Comparison of ENCODE assay signal across 26 cellular contexts in genomic region chr10:34088208-34088794, GRCh38.
"Had no signal": no experiment of that assay in that cellular context is flagged by ENCODE, and none has a peak within 500 bp of the region (broad histone marks: within the 10 kb centered on the region; RNA-seq: fewer than 3 reads in every experiment).

No MANE protein-coding gene starts in this region.

- DNase-seq: glutamatergic neuron; heart right ventricle; islet precursor cell; left ventricle myocardium inferior; lower lobe of right lung; mesendoderm; naive B cell; natural killer cell; nephron progenitor cell; pancreas; posterior cingulate gyrus; psoas muscle; right lobe of liver; stimulated activated CD4-positive, alpha-beta T cell treated with anti-CD3 and anti-CD28 coated beads, Interleukin-1b, Interleukin-23, amount 100 ng/mL, for 48 hours; stimulated activated CD4-positive, alpha-beta T cell treated with anti-CD3 and anti-CD28 coated beads, Interleukin-4, amount 100 ng/mL, for 1 hour; stimulated activated naive B cell treated with anti-CD40 and anti-IgM and Interleukin-4, amounts not matched to agents 10 μg/mL and 1 μg/mL and 100 μg/mL, for 72 hours; stimulated activated naive CD8-positive, alpha-beta T cell treated with anti-CD3 and anti-CD28 coated beads, Interleukin-15, Interleukin-2, amounts not matched to agents 100 U/mL and 50 U/mL, for 24 hours; tibial artery; trophoblast cell; upper lobe of right lung had no signal

- H3K36me3 Mint-ChIP-seq: naive B cell; natural killer cell; stimulated activated naive B cell treated with anti-CD40 and anti-IgM and Interleukin-4, amounts not matched to agents 10 μg/mL and 1 μg/mL and 100 μg/mL, for 72 hours had no signal

- H3K9me3 ChIP-seq: pancreas, right lobe of liver, upper lobe of right lung had no signal

- H3K4me3 Mint-ChIP-seq: mesothelial cell of epicardium; naive B cell; natural killer cell; nephron progenitor cell; neural progenitor cell; stimulated activated naive B cell treated with anti-CD40 and anti-IgM and Interleukin-4, amounts not matched to agents 10 μg/mL and 1 μg/mL and 100 μg/mL, for 72 hours had no signal

- H3K4me3 ChIP-seq: heart right ventricle, hepatocyte, left ventricle myocardium inferior, lower lobe of right lung, neural progenitor cell, pancreas, psoas muscle, right lobe of liver, smooth muscle cell, suprapubic skin, thoracic aorta, tibial artery, upper lobe of right lung had no signal

- H3K27me3 Mint-ChIP-seq: naive B cell; stimulated activated naive B cell treated with anti-CD40 and anti-IgM and Interleukin-4, amounts not matched to agents 10 μg/mL and 1 μg/mL and 100 μg/mL, for 72 hours had no signal

- H3K4me1 Mint-ChIP-seq: mesothelial cell of epicardium; naive B cell; natural killer cell; nephron progenitor cell; neural progenitor cell; stimulated activated naive B cell treated with anti-CD40 and anti-IgM and Interleukin-4, amounts not matched to agents 10 μg/mL and 1 μg/mL and 100 μg/mL, for 72 hours had no signal

- H3K36me3 ChIP-seq: heart right ventricle, left ventricle myocardium inferior, lower lobe of right lung, neural progenitor cell, pancreas, right lobe of liver, suprapubic skin, thoracic aorta, tibial artery, upper lobe of right lung had no signal

- H3K27ac Mint-ChIP-seq: mesothelial cell of epicardium; naive B cell; natural killer cell; nephron progenitor cell; stimulated activated naive B cell treated with anti-CD40 and anti-IgM and Interleukin-4, amounts not matched to agents 10 μg/mL and 1 μg/mL and 100 μg/mL, for 72 hours had no signal

- H3K4me1 ChIP-seq: heart right ventricle, left ventricle myocardium inferior, lower lobe of right lung, neural progenitor cell, pancreas, psoas muscle, right lobe of liver, suprapubic skin, tibial artery, upper lobe of right lung had no signal

- H3K27ac ChIP-seq: heart right ventricle, hepatocyte, left ventricle myocardium inferior, lower lobe of right lung, neural progenitor cell, pancreas, psoas muscle, right lobe of liver, suprapubic skin, thoracic aorta, tibial artery, upper lobe of right lung had no signal

- ATAC-seq: heart right ventricle; lower lobe of right lung; natural killer cell; pancreas; psoas muscle; right lobe of liver; stimulated activated naive B cell treated with anti-CD40 and anti-IgM and Interleukin-4, amounts not matched to agents 10 μg/mL and 1 μg/mL and 100 μg/mL, for 72 hours; stimulated activated naive CD8-positive, alpha-beta T cell treated with anti-CD3 and anti-CD28 coated beads, Interleukin-15, Interleukin-2, amounts not matched to agents 100 U/mL and 50 U/mL, for 24 hours; upper lobe of right lung had no signal

- H3K27me3 ChIP-seq: heart right ventricle, hepatocyte, neural progenitor cell, pancreas, right lobe of liver, suprapubic skin, tibial artery, upper lobe of right lung had no signal
